ENCODE assay signal across 1 cellular context in genomic region chr6:170552765-170553685, GRCh38.
TF ChIP-seq lines count a peak whose summit lies in the region.

PSMB1 (minus strand) TSS chr6:170553307; CDS start chr6:170553242, 65 bp downstream.

TF ChIP-seq in HepG2, 621 proteins besides CTCF, POLR2A, EP300 and RAD21 (continued from another document and continues in another):
- TF ChIP-seq USF2 (IDR thresholded peaks at IDR 0.05; ENCODE audit: low read depth, low read length) (no peak), USF2 (CRISPR knock-in tag; IDR thresholded peaks at IDR 0.05; ENCODE audit: borderline replicate concordance) (no peak; the same call in 1 of the 2 replicates), STAT6 (CRISPR knock-in tag; IDR thresholded peaks at IDR 0.05; ENCODE audit: borderline replicate concordance) (peak; percentile 82; the same call in 1 of the 2 replicates), RARA (CRISPR knock-in tag; IDR thresholded peaks at IDR 0.05) (0 out of 2 replicates have a peak, but pooled peaks have one; percentile 20), RFX5 (IDR thresholded peaks at IDR 0.05; ENCODE audit: low read depth, low read length) (peak; percentile 10; the same call in 1 of the 2 replicates), ZNF83 (CRISPR knock-in tag; IDR thresholded peaks at IDR 0.05; ENCODE audit: borderline replicate concordance) (0 out of 2 replicates have a peak, but pooled peaks have one; percentile 26), MNT (IDR thresholded peaks at IDR 0.05) (peak; percentile 22; the same call in 1 of the 2 replicates), REXO4 (CRISPR knock-in tag; IDR thresholded peaks at IDR 0.05; ENCODE audit: borderline replicate concordance) (no peak), KAT7 (CRISPR knock-in tag; IDR thresholded peaks at IDR 0.05; ENCODE audit: borderline replicate concordance) (peak; percentile 83; the same call in 1 of the 2 replicates), PBX2 (CRISPR knock-in tag; IDR thresholded peaks at IDR 0.05) (0 out of 2 replicates have a peak, but pooled peaks have one; percentile 6), YY1 (IDR thresholded peaks at IDR 0.05; ENCODE audit: insufficient read depth, insufficient replicate concordance, low read depth, low read length) (peak; percentile 95), ZNF414 (CRISPR knock-in tag; IDR thresholded peaks at IDR 0.05) (no peak), ZNF570 (CRISPR knock-in tag; IDR thresholded peaks at IDR 0.05; ENCODE audit: borderline replicate concordance) (no peak), ZNF280D (CRISPR knock-in tag; IDR thresholded peaks at IDR 0.05) (peak; percentile 96), PATZ1 (CRISPR knock-in tag; IDR thresholded peaks at IDR 0.05) (0 out of 2 replicates have a peak, but pooled peaks have one; percentile 9), ZSCAN29 (CRISPR knock-in tag; conservative IDR thresholded peaks at IDR 0.05) (no peak), DZIP1 (CRISPR knock-in tag; IDR thresholded peaks at IDR 0.05) (peak; percentile 83; the same call in 1 of the 2 replicates), ATF2 (CRISPR knock-in tag; IDR thresholded peaks at IDR 0.05) (peak; percentile 71), PLRG1 (conservative IDR thresholded peaks at IDR 0.05) (no peak), ZNF138 (CRISPR knock-in tag; IDR thresholded peaks at IDR 0.05; ENCODE audit: low read depth) (no peak), XBP1 (CRISPR knock-in tag; IDR thresholded peaks at IDR 0.05) (peak; percentile 32; the same call in 1 of the 2 replicates), GPN1 (CRISPR knock-in tag; IDR thresholded peaks at IDR 0.05; ENCODE audit: borderline replicate concordance) (no peak), ZFP36L1 (CRISPR knock-in tag; IDR thresholded peaks at IDR 0.05) (peak; percentile 57; the same call in 1 of the 2 replicates), LBX2 (CRISPR knock-in tag; IDR thresholded peaks at IDR 0.05; ENCODE audit: borderline replicate concordance) (peak; percentile 42; the same call in 1 of the 2 replicates), GMEB2 (CRISPR knock-in tag; IDR thresholded peaks at IDR 0.05; ENCODE audit: low read depth) (no peak), AGO1 (IDR thresholded peaks at IDR 0.05; ENCODE audit: low read depth, low read length, poor library complexity, severe bottlenecking) (no peak), NKX3-1 (CRISPR knock-in tag; IDR thresholded peaks at IDR 0.05) (peak; percentile 21; the same call in 1 of the 2 replicates), ZNF841 (CRISPR knock-in tag; IDR thresholded peaks at IDR 0.05; ENCODE audit: borderline replicate concordance) (no peak; the same call in 1 of the 2 replicates), MXD1 (CRISPR knock-in tag; IDR thresholded peaks at IDR 0.05) (peak; percentile 85; the same call in 1 of the 2 replicates), ZNF616 (CRISPR knock-in tag; IDR thresholded peaks at IDR 0.05; ENCODE audit: low read depth) (0 out of 2 replicates have a peak, but pooled peaks have one; percentile 45), ZNF496 (CRISPR knock-in tag; IDR thresholded peaks at IDR 0.05; ENCODE audit: insufficient replicate concordance) (no peak)
